ENCODE assay signal across 1 cellular context in the genomic region with DNA sequence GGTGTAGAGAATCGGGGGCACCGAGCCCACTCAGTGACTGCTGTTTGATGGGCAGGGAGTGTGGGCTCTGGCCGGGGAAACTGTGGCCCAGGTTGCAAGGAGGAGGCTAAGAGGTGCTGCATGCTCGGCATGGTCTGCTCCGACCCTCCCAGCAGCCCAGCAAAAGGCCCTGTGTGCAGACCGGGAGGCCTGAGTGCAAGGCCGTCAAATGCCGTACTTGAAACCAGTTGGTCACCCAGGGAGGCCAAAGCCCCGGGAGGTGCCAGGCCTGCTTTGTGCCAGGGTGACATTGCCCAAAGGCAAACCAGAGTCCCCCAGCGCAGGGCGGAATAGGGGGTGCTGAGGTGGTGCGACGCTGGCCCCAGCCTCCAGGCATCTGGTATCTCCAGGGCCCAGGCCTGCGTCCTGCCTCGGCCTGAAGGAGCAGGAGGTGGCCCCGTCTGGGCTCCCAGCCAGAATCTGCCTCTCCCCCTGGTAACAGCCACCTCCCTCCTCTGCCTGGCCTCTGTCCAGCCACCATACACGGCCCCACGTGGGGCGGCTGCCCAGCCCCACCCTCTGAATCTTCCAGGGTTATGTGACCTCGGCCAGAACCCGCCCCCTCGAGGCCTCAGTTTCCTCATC.
TF ChIP-seq lines count a peak whose summit lies in the region.

No MANE protein-coding gene starts in this region.

TF ChIP-seq in SK-N-SH, 30 proteins besides CTCF, POLR2A, EP300 and RAD21 (continued from another document):
- TF ChIP-seq YY1 (IDR thresholded peaks at IDR 0.05; ENCODE audit: low read depth) (no peak), MEF2A (IDR thresholded peaks at IDR 0.05; ENCODE audit: borderline replicate concordance, low read depth) (no peak), RFX5 (IDR thresholded peaks at IDR 0.05; ENCODE audit: low read length) (peak; percentile 94), CHD2 (IDR thresholded peaks at IDR 0.05; ENCODE audit: low read length, partially characterized antibody) (peak; percentile 72), SMC3 (IDR thresholded peaks at IDR 0.05; ENCODE audit: low read depth, low read length) (0 out of 2 replicates have a peak, but pooled peaks have one; percentile 2), JUND (IDR thresholded peaks at IDR 0.05) (no peak), TEAD4 (IDR thresholded peaks at IDR 0.05; ENCODE audit: borderline replicate concordance, insufficient read depth) (no peak), SIN3A (IDR thresholded peaks at IDR 0.05; ENCODE audit: borderline replicate concordance, low read depth, low read length) (no peak), MXI1 (IDR thresholded peaks at IDR 0.05; ENCODE audit: low read depth, low read length) (peak; percentile 84), RXRA (IDR thresholded peaks at IDR 0.05; ENCODE audit: borderline replicate concordance, low read depth) (no peak), TCF12 (IDR thresholded peaks at IDR 0.05) (peak; percentile 54), GATA2 (CRISPR knock-in tag; IDR thresholded peaks at IDR 0.05) (no peak), RCOR1 (IDR thresholded peaks at IDR 0.05; ENCODE audit: low read length) (peak; percentile 31; the same call in 1 of the 2 replicates), POLR2AphosphoS5 (IDR thresholded peaks at IDR 0.05; ENCODE audit: low read depth, low read length) (peak; percentile 38), NFIC (IDR thresholded peaks at IDR 0.05; ENCODE audit: borderline replicate concordance) (peak; percentile 96), ZBTB33 (IDR thresholded peaks at IDR 0.05; ENCODE audit: borderline replicate concordance, low read depth) (no peak), ELF1 (IDR thresholded peaks at IDR 0.05) (no peak), FOXJ3 (CRISPR knock-in tag; IDR thresholded peaks at IDR 0.05) (peak; percentile 57; the same call in 1 of the 2 replicates), TAF1 (IDR thresholded peaks at IDR 0.05; ENCODE audit: borderline replicate concordance, low read depth, low read length) (no peak), FOSL2 (IDR thresholded peaks at IDR 0.05; ENCODE audit: borderline replicate concordance, low read depth) (no peak), NRF1 (IDR thresholded peaks at IDR 0.05; ENCODE audit: low read depth, low read length) (no peak)
- TF ChIP-seq, protein P1, sequence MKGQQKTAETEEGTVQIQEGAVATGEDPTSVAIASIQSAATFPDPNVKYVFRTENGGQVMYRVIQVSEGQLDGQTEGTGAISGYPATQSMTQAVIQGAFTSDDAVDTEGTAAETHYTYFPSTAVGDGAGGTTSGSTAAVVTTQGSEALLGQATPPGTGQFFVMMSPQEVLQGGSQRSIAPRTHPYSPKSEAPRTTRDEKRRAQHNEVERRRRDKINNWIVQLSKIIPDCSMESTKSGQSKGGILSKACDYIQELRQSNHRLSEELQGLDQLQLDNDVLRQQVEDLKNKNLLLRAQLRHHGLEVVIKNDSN (IDR thresholded peaks at IDR 0.05; ENCODE audit: borderline replicate concordance, low read depth): peak; percentile 87
- TF ChIP-seq, protein P2, sequence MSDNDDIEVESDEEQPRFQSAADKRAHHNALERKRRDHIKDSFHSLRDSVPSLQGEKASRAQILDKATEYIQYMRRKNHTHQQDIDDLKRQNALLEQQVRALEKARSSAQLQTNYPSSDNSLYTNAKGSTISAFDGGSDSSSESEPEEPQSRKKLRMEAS (IDR thresholded peaks at IDR 0.05; ENCODE audit: low read depth): peak; percentile 83; the same call in 1 of the 2 replicates
- TF ChIP-seq, protein P3, sequence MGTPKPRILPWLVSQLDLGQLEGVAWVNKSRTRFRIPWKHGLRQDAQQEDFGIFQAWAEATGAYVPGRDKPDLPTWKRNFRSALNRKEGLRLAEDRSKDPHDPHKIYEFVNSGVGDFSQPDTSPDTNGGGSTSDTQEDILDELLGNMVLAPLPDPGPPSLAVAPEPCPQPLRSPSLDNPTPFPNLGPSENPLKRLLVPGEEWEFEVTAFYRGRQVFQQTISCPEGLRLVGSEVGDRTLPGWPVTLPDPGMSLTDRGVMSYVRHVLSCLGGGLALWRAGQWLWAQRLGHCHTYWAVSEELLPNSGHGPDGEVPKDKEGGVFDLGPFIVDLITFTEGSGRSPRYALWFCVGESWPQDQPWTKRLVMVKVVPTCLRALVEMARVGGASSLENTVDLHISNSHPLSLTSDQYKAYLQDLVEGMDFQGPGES (IDR thresholded peaks at IDR 0.05; ENCODE audit: low read depth, low read length): no peak
- TF ChIP-seq, protein P4, sequence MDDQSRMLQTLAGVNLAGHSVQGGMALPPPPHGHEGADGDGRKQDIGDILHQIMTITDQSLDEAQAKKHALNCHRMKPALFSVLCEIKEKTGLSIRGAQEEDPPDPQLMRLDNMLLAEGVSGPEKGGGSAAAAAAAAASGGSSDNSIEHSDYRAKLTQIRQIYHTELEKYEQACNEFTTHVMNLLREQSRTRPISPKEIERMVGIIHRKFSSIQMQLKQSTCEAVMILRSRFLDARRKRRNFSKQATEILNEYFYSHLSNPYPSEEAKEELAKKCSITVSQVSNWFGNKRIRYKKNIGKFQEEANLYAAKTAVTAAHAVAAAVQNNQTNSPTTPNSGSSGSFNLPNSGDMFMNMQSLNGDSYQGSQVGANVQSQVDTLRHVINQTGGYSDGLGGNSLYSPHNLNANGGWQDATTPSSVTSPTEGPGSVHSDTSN (IDR thresholded peaks at IDR 0.05): no peak
